ENCODE assay signal across 8 cellular contexts in genomic region chr3:15796771-15797599, GRCh38. TPM values are rescaled to one million over a fixed set of nuclear protein-coding genes. Genes with fewer than 3 reads are reported as not detected.
DNase-seq lines count a peak whose midpoint lies in the region; ATAC-seq and TF ChIP-seq lines count a peak whose summit lies in the region.

No MANE protein-coding gene starts in this region.

- TF ChIP-seq CTCF in cardiac muscle cell (IDR thresholded peaks at IDR 0.05; ENCODE audit: low read depth, low read length) (no peak), brain microvascular endothelial cell (IDR thresholded peaks at IDR 0.05; ENCODE audit: low read depth, low read length, missing control alignments) (no peak)

- peak; percentile 8 to 72 for DNase-seq in cardiac muscle cell (ENCODE audit: low read depth in 1 of 2, low spot score in 1 of 2)
- DNase-seq in cardiac septum (ENCODE audit: low spot score) = no peak
- DNase-seq in NCI-H82 (lab: John Stamatoyannopoulos, UW) = peak; percentile 39
- DNase-seq in brain microvascular endothelial cell = peak; percentile 44
- peak; percentile 41 for DNase-seq in iPS-NIHi11 (ENCODE audit: low spot score)
- DNase-seq in skeletal muscle cell (ENCODE audit: low read depth) = peak; percentile 57
- DNase-seq in HuH-7 (ENCODE audit: low spot score) = no peak

- peaks cover 3% of the 10 kb centered on the region for H3K36me3 ChIP-seq in cardiac muscle cell
- peaks cover 7% of the 10 kb centered on the region for H3K36me3 ChIP-seq in brain microvascular endothelial cell (replicated peaks)

- in situ Hi-C loops in brain microvascular endothelial cell (cut with HindIII; ENCODE audit: low pct_ligation_motif_present, low sequenced_read_pairs) = loop anchor here (25.0 kb wide), 1 partner anchor 160 kb away; no protein-coding TSS in a partner anchor

- peaks cover 16% of the 10 kb centered on the region for H3K4me1 ChIP-seq in cardiac muscle cell (ENCODE audit: low read depth)

- ATAC-seq in HG03457 (IDR thresholded peaks at IDR 0.05; ENCODE audit: unreplicated experiment) = no peak

- H3K9me3 ChIP-seq in cardiac muscle cell (ENCODE audit: low read depth) = no peaks in the 10 kb centered on the region

- H3K4me3 ChIP-seq in cardiac muscle cell = no peak overlapping the region
- H3K4me3 ChIP-seq in brain microvascular endothelial cell (ENCODE audit: low read depth, low read length) = peak overlapping the region; percentile 70
- peak overlapping the region; percentile 66 for H3K4me3 ChIP-seq in skeletal muscle cell (ENCODE audit: low read depth, low read length)

- H3K27me3 ChIP-seq in cardiac muscle cell (no peaks in the 10 kb centered on the region), brain microvascular endothelial cell (replicated peaks) (no peaks in the 10 kb centered on the region)

- peak overlapping the region; percentile 44 for H3K27ac ChIP-seq in cardiac muscle cell
- H3K27ac ChIP-seq in brain microvascular endothelial cell = peak overlapping the region; percentile 93

- intact Hi-C loops in cardiac septum (cut with DNase I) = no loop called here

RNA-seq across cellular contexts. Expression of gene ANKRD28, which starts 0.8 kb away (rescaled TPM):
- total RNA-seq in cardiac muscle cell = 16.2 and 20.8 TPM in 2 replicates
- 9.7 and 13.8 TPM in 2 replicates for polyA plus RNA-seq in cardiac muscle cell
- total RNA-seq in cardiac septum = 23.5 TPM

Comparison
In these comparisons a context has a peak if more than half of its experiments do, and no peak if none do; other contexts are left out.
1. DNase-seq: peak in cardiac muscle cell (2 of 2), NCI-H82 (single experiment), brain microvascular endothelial cell (single experiment), iPS-NIHi11 (single experiment) and skeletal muscle cell (single experiment); none in cardiac septum (single experiment) and HuH-7 (single experiment).